Comparison of ENCODE assay signal across 1 cellular context in the genomic region with DNA sequence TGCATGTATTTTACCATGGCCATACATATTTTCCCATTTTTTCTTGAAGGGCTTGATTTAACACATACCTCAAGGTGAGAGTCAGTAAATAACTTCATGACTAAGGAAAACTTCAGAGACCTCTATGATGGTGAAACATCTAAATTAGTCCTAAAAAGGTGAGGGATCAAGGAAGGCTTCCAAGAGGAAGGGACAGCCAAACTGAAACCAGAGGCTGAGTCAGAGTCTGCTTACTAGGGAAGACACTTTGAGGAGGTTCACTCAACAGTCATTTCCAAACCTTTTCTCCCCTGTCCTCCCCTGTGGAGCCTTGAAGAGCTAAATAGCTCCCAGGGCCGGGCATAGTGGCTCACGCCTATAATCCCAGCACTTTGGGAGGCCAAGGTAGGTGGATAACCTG.
TF ChIP-seq lines count a peak whose summit lies in the region.

No MANE protein-coding gene starts in this region.

TF ChIP-seq in HCT116, 20 proteins besides CTCF, POLR2A, EP300 and RAD21 (continued from another document):
- TF ChIP-seq EGR1 (IDR thresholded peaks at IDR 0.05; ENCODE audit: low read depth) = no peak
- TF ChIP-seq CEBPB (IDR thresholded peaks at IDR 0.05; ENCODE audit: low read depth) = no peak
- TF ChIP-seq SRF (IDR thresholded peaks at IDR 0.05; ENCODE audit: low read depth) = no peak
- no peak for TF ChIP-seq FOSL1 (IDR thresholded peaks at IDR 0.05; ENCODE audit: low read depth)
- TF ChIP-seq, protein P1, sequence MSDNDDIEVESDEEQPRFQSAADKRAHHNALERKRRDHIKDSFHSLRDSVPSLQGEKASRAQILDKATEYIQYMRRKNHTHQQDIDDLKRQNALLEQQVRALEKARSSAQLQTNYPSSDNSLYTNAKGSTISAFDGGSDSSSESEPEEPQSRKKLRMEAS (IDR thresholded peaks at IDR 0.05) = no peak
- no peak for TF ChIP-seq EZH2phosphoT487 (IDR thresholded peaks at IDR 0.05; ENCODE audit: borderline replicate concordance)
